9 cellular contexts compared by ENCODE assay signal in genomic region chr17:48181653-48182052, GRCh38.
DNase-seq lines count a peak whose midpoint lies in the region; ATAC-seq, FAIRE-seq and TF ChIP-seq lines count a peak whose summit lies in the region.
"Had no signal": no experiment of that assay in that cellular context is flagged by ENCODE, and none has a peak within 500 bp of the region (broad histone marks: within the 10 kb centered on the region; RNA-seq: fewer than 3 reads in every experiment).

No MANE protein-coding gene starts in this region.

- CTCF ChIA-PET in AG04450 (lab: Charles Lee) = no interaction called here

- DNase-seq in AG04450 (ENCODE audit: low read depth, low spot score) = no peak
- DNase-seq in GM19239 (ENCODE audit: insufficient read length, low spot score) = no peak
- no peak for DNase-seq in foreskin keratinocyte
- DNase-seq in anterior cingulate cortex (lab: John Stamatoyannopoulos, UW) = no peak
- no peak for DNase-seq in omental fat pad (ENCODE audit: low spot score)
- no peak for DNase-seq in pons (ENCODE audit: low spot score)
- DNase-seq: head of caudate nucleus had no signal

- POLR2A ChIA-PET in AG04450 (lab: Yijun Ruan, JAX) = no interaction called here

- H3K9ac ChIP-seq in OCI-LY3 (ENCODE audit: low read length) = no peak overlapping the region

- no peaks in the 10 kb centered on the region for H3K9me3 Mint-ChIP-seq in stimulated activated memory B cell treated with anti-CD40 and anti-IgM and Interleukin-4, amounts not matched to agents 10 μg/mL and 1 μg/mL and 100 μg/mL, for 72 hours

- no peak overlapping the region for H3K27ac Mint-ChIP-seq in stimulated activated memory B cell treated with anti-CD40 and anti-IgM and Interleukin-4, amounts not matched to agents 10 μg/mL and 1 μg/mL and 100 μg/mL, for 72 hours

- H3K36me3 ChIP-seq in OCI-LY3 (replicated peaks; ENCODE audit: low read depth, low read length) = no peaks in the 10 kb centered on the region

- TF ChIP-seq CTCF in AG04450 (IDR thresholded peaks at IDR 0.05; ENCODE audit: low read depth, low read length) (peak; percentile 29; the same call in 1 of the 2 replicates), OCI-LY3 (IDR thresholded peaks at IDR 0.05; ENCODE audit: low read depth, low read length) (peak; percentile 52), foreskin keratinocyte (conservative IDR thresholded peaks at IDR 0.05) (peak; percentile 56), omental fat pad (IDR thresholded peaks at IDR 0.05) (no peak)

- no peaks in the 10 kb centered on the region for H4K20me1 ChIP-seq in OCI-LY3 (ENCODE audit: insufficient read depth, low read length)

- H3K27me3 ChIP-seq in AG04450 (ENCODE audit: control insufficient read depth, insufficient read depth, low read length) (peaks cover 43% of the 10 kb centered on the region), OCI-LY3 (ENCODE audit: low read depth, low read length) (0 out of 2 replicates have a peak, but pooled peaks cover 8% of the 10 kb centered on the region), foreskin keratinocyte (peaks cover 94% of the 10 kb centered on the region)

- H3K4me3 Mint-ChIP-seq in stimulated activated memory B cell treated with anti-CD40 and anti-IgM and Interleukin-4, amounts not matched to agents 10 μg/mL and 1 μg/mL and 100 μg/mL, for 72 hours = no peak overlapping the region

- FAIRE-seq in GM19239 (lab: Jason Lieb, UNC) = peak; percentile 59

- peaks cover 19% of the 10 kb centered on the region for H3K4me1 ChIP-seq in OCI-LY3 (ENCODE audit: low read length)
- no peaks in the 10 kb centered on the region for H3K4me1 ChIP-seq in foreskin keratinocyte

- no peaks in the 10 kb centered on the region for H3K79me2 ChIP-seq in OCI-LY3 (ENCODE audit: low read length)

- H3K9me3 ChIP-seq in AG04450 (ENCODE audit: control insufficient read depth, insufficient read depth, low read length) (no peaks in the 10 kb centered on the region), OCI-LY3 (ENCODE audit: insufficient read depth, low read length) (no peaks in the 10 kb centered on the region)

- H3K36me3 Mint-ChIP-seq in stimulated activated memory B cell treated with anti-CD40 and anti-IgM and Interleukin-4, amounts not matched to agents 10 μg/mL and 1 μg/mL and 100 μg/mL, for 72 hours = no peaks in the 10 kb centered on the region

- no peak overlapping the region for H3K4me2 ChIP-seq in OCI-LY3 (ENCODE audit: low read length)

- peaks cover 27% of the 10 kb centered on the region for H3K27me3 Mint-ChIP-seq in stimulated activated memory B cell treated with anti-CD40 and anti-IgM and Interleukin-4, amounts not matched to agents 10 μg/mL and 1 μg/mL and 100 μg/mL, for 72 hours

- ATAC-seq in foreskin keratinocyte (no peak), omental fat pad (ENCODE audit: low FRiP score) (no peak)
- no peak for ATAC-seq in stimulated activated memory B cell treated with anti-CD40 and anti-IgM and Interleukin-4, amounts not matched to agents 10 μg/mL and 1 μg/mL and 100 μg/mL, for 72 hours

- H3K4me3 ChIP-seq in AG04450 (ENCODE audit: low read depth, low read length) = no peak overlapping the region
- no peak overlapping the region for H3K4me3 ChIP-seq in OCI-LY3 (ENCODE audit: low read length)

- no peaks in the 10 kb centered on the region for H3K4me1 Mint-ChIP-seq in stimulated activated memory B cell treated with anti-CD40 and anti-IgM and Interleukin-4, amounts not matched to agents 10 μg/mL and 1 μg/mL and 100 μg/mL, for 72 hours

- H3K27ac ChIP-seq in AG04450 (ENCODE audit: low read depth, low read length) = no peak overlapping the region
- H3K27ac ChIP-seq in OCI-LY3 (ENCODE audit: low read length) = no peak overlapping the region
- no peak overlapping the region for H3K27ac ChIP-seq in foreskin keratinocyte

- H2AFZ ChIP-seq in OCI-LY3 (ENCODE audit: low read depth, low read length) = no peak overlapping the region

Comparison
In these comparisons a context has a peak if more than half of its experiments do, and no peak if none do; other contexts are left out.
1. CTCF ChIP-seq: peak in AG04450 (single experiment), OCI-LY3 (single experiment) and foreskin keratinocyte (single experiment); none in omental fat pad (0 of 3).